Comparison of ENCODE assay signal across 1 cellular context in the genomic region with DNA sequence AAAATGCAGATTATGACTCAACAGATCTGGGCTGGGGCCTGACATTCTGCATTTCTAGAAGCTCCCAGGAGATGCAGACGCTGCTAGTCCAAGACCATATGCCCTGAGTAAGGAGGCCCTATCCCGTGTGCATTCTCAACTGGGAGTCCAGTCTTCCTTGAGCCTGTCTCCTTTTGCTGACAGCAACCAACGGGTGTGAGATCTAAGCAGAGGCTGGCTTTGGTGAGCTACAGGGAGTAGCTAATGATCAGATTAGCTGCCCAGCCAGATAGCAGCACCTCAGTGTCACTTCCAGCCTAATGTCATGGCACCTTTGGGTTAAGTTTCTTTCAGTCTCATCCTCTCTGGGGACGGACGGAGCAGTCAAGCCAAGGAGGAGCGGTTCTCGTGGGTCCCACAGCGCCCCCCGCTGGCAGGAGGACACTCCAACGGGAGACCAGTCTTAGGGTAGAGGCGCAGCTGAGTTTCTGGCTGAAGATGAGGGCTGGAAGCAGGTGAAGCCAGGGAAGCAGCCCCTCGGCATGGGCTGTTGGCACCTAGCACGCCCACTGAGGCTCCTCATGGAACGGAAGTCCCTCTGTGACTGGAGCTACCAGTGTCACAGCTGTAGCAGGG.
TF ChIP-seq lines count a peak whose summit lies in the region.

No MANE protein-coding gene starts in this region.

TF ChIP-seq in HepG2, 621 proteins besides CTCF, POLR2A, EP300 and RAD21 (continued from another document):
- TF ChIP-seq, protein P1, sequence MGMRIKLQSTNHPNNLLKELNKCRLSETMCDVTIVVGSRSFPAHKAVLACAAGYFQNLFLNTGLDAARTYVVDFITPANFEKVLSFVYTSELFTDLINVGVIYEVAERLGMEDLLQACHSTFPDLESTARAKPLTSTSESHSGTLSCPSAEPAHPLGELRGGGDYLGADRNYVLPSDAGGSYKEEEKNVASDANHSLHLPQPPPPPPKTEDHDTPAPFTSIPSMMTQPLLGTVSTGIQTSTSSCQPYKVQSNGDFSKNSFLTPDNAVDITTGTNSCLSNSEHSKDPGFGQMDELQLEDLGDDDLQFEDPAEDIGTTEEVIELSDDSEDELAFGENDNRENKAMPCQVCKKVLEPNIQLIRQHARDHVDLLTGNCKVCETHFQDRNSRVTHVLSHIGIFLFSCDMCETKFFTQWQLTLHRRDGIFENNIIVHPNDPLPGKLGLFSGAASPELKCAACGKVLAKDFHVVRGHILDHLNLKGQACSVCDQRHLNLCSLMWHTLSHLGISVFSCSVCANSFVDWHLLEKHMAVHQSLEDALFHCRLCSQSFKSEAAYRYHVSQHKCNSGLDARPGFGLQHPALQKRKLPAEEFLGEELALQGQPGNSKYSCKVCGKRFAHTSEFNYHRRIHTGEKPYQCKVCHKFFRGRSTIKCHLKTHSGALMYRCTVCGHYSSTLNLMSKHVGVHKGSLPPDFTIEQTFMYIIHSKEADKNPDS (CRISPR knock-in tag; IDR thresholded peaks at IDR 0.05): no peak
- no peak for TF ChIP-seq RXRB (CRISPR knock-in tag; IDR thresholded peaks at IDR 0.05; ENCODE audit: borderline replicate concordance)
- TF ChIP-seq CEBPG (CRISPR knock-in tag; IDR thresholded peaks at IDR 0.05): no peak
- TF ChIP-seq EZH2 (conservative IDR thresholded peaks at IDR 0.05; ENCODE audit: low read depth, low read length): no peak
- no peak for TF ChIP-seq MBD4 (IDR thresholded peaks at IDR 0.05; ENCODE audit: borderline replicate concordance, low read length)
- TF ChIP-seq ZSCAN29 (CRISPR knock-in tag; conservative IDR thresholded peaks at IDR 0.05): no peak
- no peak for TF ChIP-seq MEIS2 (CRISPR knock-in tag; IDR thresholded peaks at IDR 0.05)
- TF ChIP-seq SP2 (CRISPR knock-in tag; IDR thresholded peaks at IDR 0.05): no peak
- no peak for TF ChIP-seq ZNF558 (CRISPR knock-in tag; IDR thresholded peaks at IDR 0.05; ENCODE audit: borderline replicate concordance)
- TF ChIP-seq, protein P2, sequence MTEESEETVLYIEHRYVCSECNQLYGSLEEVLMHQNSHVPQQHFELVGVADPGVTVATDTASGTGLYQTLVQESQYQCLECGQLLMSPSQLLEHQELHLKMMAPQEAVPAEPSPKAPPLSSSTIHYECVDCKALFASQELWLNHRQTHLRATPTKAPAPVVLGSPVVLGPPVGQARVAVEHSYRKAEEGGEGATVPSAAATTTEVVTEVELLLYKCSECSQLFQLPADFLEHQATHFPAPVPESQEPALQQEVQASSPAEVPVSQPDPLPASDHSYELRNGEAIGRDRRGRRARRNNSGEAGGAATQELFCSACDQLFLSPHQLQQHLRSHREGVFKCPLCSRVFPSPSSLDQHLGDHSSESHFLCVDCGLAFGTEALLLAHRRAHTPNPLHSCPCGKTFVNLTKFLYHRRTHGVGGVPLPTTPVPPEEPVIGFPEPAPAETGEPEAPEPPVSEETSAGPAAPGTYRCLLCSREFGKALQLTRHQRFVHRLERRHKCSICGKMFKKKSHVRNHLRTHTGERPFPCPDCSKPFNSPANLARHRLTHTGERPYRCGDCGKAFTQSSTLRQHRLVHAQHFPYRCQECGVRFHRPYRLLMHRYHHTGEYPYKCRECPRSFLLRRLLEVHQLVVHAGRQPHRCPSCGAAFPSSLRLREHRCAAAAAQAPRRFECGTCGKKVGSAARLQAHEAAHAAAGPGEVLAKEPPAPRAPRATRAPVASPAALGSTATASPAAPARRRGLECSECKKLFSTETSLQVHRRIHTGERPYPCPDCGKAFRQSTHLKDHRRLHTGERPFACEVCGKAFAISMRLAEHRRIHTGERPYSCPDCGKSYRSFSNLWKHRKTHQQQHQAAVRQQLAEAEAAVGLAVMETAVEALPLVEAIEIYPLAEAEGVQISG (CRISPR knock-in tag; IDR thresholded peaks at IDR 0.05): peak; percentile 85
